15 cellular contexts compared by ENCODE assay signal in the genomic region with DNA sequence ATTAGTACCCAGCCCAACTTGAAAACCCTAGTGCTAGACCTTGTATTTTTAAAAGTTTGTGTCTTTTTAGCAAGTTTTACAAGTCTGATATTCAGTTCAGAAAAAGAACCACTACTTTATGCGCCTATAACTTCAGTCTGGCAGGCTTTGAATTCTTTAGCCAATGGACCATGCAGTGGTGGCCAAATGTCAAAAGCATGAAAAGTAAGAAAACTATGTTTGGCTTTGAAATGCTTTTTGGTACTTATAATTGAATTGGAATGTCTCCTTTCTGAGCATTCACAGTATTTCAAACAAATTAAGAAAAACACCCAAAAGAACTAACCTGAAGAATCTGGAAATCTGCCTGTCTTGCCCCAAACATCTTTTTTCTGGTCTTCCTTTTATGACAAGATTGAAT. TPM values are rescaled to one million over a fixed set of nuclear protein-coding genes. Genes with fewer than 3 reads are reported as not detected.
DNase-seq lines count a peak whose midpoint lies in the region; ATAC-seq and TF ChIP-seq lines count a peak whose summit lies in the region.
"Had no signal": no experiment of that assay in that cellular context is flagged by ENCODE, and none has a peak within 500 bp of the region (broad histone marks: within the 10 kb centered on the region; RNA-seq: fewer than 3 reads in every experiment).

No MANE protein-coding gene starts in this region.

- no peak overlapping the region for H3K27ac ChIP-seq in vagina
- H3K27ac ChIP-seq: esophagus squamous epithelium, testis had no signal

- H3K27me3 Mint-ChIP-seq in activated T-cell treated with anti-CD3 and anti-CD28 coated beads, Interleukin-2, amount 50 U/mL, for 24 hours, result no peaks in the 10 kb centered on the region

- ATAC-seq in HG03045 (IDR thresholded peaks at IDR 0.05; ENCODE audit: unreplicated experiment), result no peak

- H3K9me3 Mint-ChIP-seq in activated T-cell treated with anti-CD3 and anti-CD28 coated beads, Interleukin-2, amount 50 U/mL, for 24 hours, result no peaks in the 10 kb centered on the region
- H3K9me3 Mint-ChIP-seq: CD8-positive, alpha-beta memory T cell; H9; natural killer cell had no signal

- H3K4me3 ChIP-seq in vagina, result no peak overlapping the region
- H3K4me3 ChIP-seq: dorsolateral prefrontal cortex, esophagus squamous epithelium, testis had no signal

- H3K36me3 ChIP-seq in vagina, result peaks cover 0 to 21% of the 10 kb centered on the region in 2 donors

- no peak for TF ChIP-seq POLR2A in vagina (IDR thresholded peaks at IDR 0.05)

- peaks cover 29% of the 10 kb centered on the region for H3K4me1 Mint-ChIP-seq in activated T-cell treated with anti-CD3 and anti-CD28 coated beads, Interleukin-2, amount 50 U/mL, for 24 hours (ENCODE audit: low read depth)
- H3K4me1 Mint-ChIP-seq: H9 had no signal

- no peak for TF ChIP-seq CTCF in vagina (IDR thresholded peaks at IDR 0.05)

- no peak for DNase-seq in activated T-cell treated with anti-CD3 and anti-CD28 coated beads, Interleukin-2, amount 50 U/mL, for 24 hours
- no peak for DNase-seq in activated T-cell treated with anti-CD3 and anti-CD28 coated beads for 4 hours
- DNase-seq in astrocyte of the hippocampus (ENCODE audit: low read depth, low spot score), result peak; percentile 87
- peak; percentile 57 for DNase-seq in left kidney (ENCODE audit: low read depth, low spot score)
- DNase-seq in stimulated activated CD4-positive, alpha-beta T cell treated with anti-CD3 and anti-CD28 coated beads, Interleukin-2, amount 100 ng/mL, for 48 hours, result no peak
- no peak for DNase-seq in activated gamma-delta T cell (lab: John Stamatoyannopoulos, UW)
- DNase-seq in vagina (ENCODE audit: extremely low spot score in 2 of 2), result no peak
- DNase-seq: CD8-positive, alpha-beta memory T cell; esophagus squamous epithelium; natural killer cell; NCI-H2107 had no signal

- H3K4me3 Mint-ChIP-seq in activated T-cell treated with anti-CD3 and anti-CD28 coated beads, Interleukin-2, amount 50 U/mL, for 24 hours, result no peak overlapping the region
- H3K4me3 Mint-ChIP-seq: CD8-positive, alpha-beta memory T cell; H9; natural killer cell had no signal

- H3K27ac Mint-ChIP-seq in activated T-cell treated with anti-CD3 and anti-CD28 coated beads, Interleukin-2, amount 50 U/mL, for 24 hours, result peak overlapping the region; percentile 46
- H3K27ac Mint-ChIP-seq: H9, natural killer cell had no signal

- no peaks in the 10 kb centered on the region for H3K27me3 ChIP-seq in vagina
- H3K27me3 ChIP-seq: dorsolateral prefrontal cortex, esophagus squamous epithelium, testis had no signal

- H3K4me1 ChIP-seq in vagina, result no peaks in the 10 kb centered on the region
- H3K4me1 ChIP-seq: esophagus squamous epithelium, testis had no signal

- peaks cover 45% of the 10 kb centered on the region for H3K36me3 Mint-ChIP-seq in activated T-cell treated with anti-CD3 and anti-CD28 coated beads, Interleukin-2, amount 50 U/mL, for 24 hours (ENCODE audit: low read depth)

- H3K9me3 ChIP-seq in vagina, result no peaks in the 10 kb centered on the region
- H3K9me3 ChIP-seq: esophagus squamous epithelium, testis had no signal

- intact Hi-C loops in vagina (cut with DNase I), result no loop called here

RNA-seq across cellular contexts. Expression of gene WDR48, which starts 12.8 kb away (rescaled TPM):
- total RNA-seq in vagina, result 43.7 TPM

RNA-seq across cellular contexts. Expression of gene SCN11A, which starts 12.9 kb away (rescaled TPM):
- total RNA-seq in vagina, result not detected

RNA-seq across cellular contexts. Expression of gene GORASP1, which starts 42.8 kb away (rescaled TPM):
- 45.9 TPM for total RNA-seq in vagina

RNA-seq across cellular contexts. Expression of gene TTC21A, which starts 42.8 kb away (rescaled TPM):
- 8.8 TPM for total RNA-seq in vagina

Comparison
In these comparisons a context has a peak if more than half of its experiments do, and no peak if none do; other contexts are left out.
1. DNase-seq: peak in astrocyte of the hippocampus (single experiment) and left kidney (single experiment); none in activated T-cell treated with anti-CD3 and anti-CD28 coated beads, Interleukin-2, amount 50 U/mL, for 24 hours (single experiment), activated T-cell treated with anti-CD3 and anti-CD28 coated beads for 4 hours (single experiment), stimulated activated CD4-positive, alpha-beta T cell treated with anti-CD3 and anti-CD28 coated beads, Interleukin-2, amount 100 ng/mL, for 48 hours (0 of 2), activated gamma-delta T cell (single experiment) and vagina (0 of 2).